28 cellular contexts compared by ENCODE assay signal in the genomic region with DNA sequence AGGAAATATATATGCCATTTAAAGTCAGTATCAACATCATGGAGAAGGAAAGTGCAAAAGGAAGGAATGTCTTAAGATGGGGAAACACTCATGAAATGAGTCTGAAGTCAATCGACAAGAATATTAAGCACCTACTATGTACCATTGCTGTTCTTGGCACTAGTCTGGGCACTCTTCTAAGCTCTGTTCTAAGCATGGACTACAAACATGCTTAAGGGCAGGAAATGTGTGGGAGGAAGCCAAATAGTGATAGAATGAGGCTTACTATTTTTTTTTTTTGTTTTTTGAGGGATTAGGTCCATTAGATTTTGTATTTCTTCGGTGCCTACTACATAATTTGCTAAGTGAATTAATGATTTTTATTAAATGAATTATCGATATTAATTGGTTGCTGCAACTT.
"Had no signal": no experiment of that assay in that cellular context is flagged by ENCODE, and none has a peak within 500 bp of the region (broad histone marks: within the 10 kb centered on the region; RNA-seq: fewer than 3 reads in every experiment).

No MANE protein-coding gene starts in this region.

- ATAC-seq: activated naive CD8-positive, alpha-beta T cell treated with anti-CD3 and anti-CD28 coated beads, Interleukin-2, amount 50 U/mL, for 24 hours; foreskin keratinocyte; left lung; lower lobe of right lung; natural killer cell; psoas muscle; stimulated activated naive B cell treated with anti-CD40 and anti-IgM and Interleukin-4, amounts not matched to agents 10 μg/mL and 1 μg/mL and 100 μg/mL, for 72 hours; upper lobe of right lung; WTC11 had no signal

- H3K4me3 ChIP-seq: cardiac muscle cell, colonic mucosa, left lung, lower lobe of right lung, neural progenitor cell, psoas muscle, sigmoid colon, suprapubic skin, tibial artery, upper lobe of right lung had no signal

- H3K4me3 Mint-ChIP-seq: activated naive CD4-positive, alpha-beta T cell treated with anti-CD3 and anti-CD28 coated beads, Interleukin-2, amount 50 U/mL, for 24 hours; activated naive CD8-positive, alpha-beta T cell treated with anti-CD3 and anti-CD28 coated beads, Interleukin-2, amount 50 U/mL, for 24 hours; activated T-cell treated with anti-CD3 and anti-CD28 coated beads, Interleukin-2, amount 50 U/mL, for 4 hours; natural killer cell; neural progenitor cell; stimulated activated naive B cell treated with anti-CD40 and anti-IgM and Interleukin-4, amounts not matched to agents 10 μg/mL and 1 μg/mL and 100 μg/mL, for 72 hours; WTC11 had no signal

- H3K27ac Mint-ChIP-seq: activated naive CD4-positive, alpha-beta T cell treated with anti-CD3 and anti-CD28 coated beads, Interleukin-2, amount 50 U/mL, for 24 hours; activated naive CD8-positive, alpha-beta T cell treated with anti-CD3 and anti-CD28 coated beads, Interleukin-2, amount 50 U/mL, for 24 hours; natural killer cell; neural progenitor cell; stimulated activated naive B cell treated with anti-CD40 and anti-IgM and Interleukin-4, amounts not matched to agents 10 μg/mL and 1 μg/mL and 100 μg/mL, for 72 hours; WTC11 had no signal

- DNase-seq: activated CD4-positive, alpha-beta T cell treated with anti-CD3 and anti-CD28 coated beads for 1 hour; activated CD8-positive, alpha-beta memory T cell treated with anti-CD3 and anti-CD28 coated beads, Interleukin-2, amount 50 U/mL, for 48 hours; activated naive CD8-positive, alpha-beta T cell treated with anti-CD3 and anti-CD28 coated beads, Interleukin-2, amount 50 U/mL, for 24 hours; activated T-cell treated with anti-CD3 and anti-CD28 coated beads, Interleukin-2, amount 50 U/mL, for 4 hours; amygdala; cerebellar nuclear complex; colonic mucosa; effector CD8-positive, alpha-beta T cell; foreskin keratinocyte; left lung; lower lobe of right lung; mesendoderm; natural killer cell; occipital lobe; psoas muscle; sigmoid colon; small intestine; stimulated activated CD4-positive, alpha-beta T cell treated with anti-CD3 and anti-CD28 coated beads, Interleukin-4, amount 100 ng/mL, for 24 hours; stimulated activated naive B cell treated with anti-CD40 and anti-IgM and Interleukin-4, amounts not matched to agents 10 μg/mL and 1 μg/mL and 100 μg/mL, for 72 hours; T-helper 2 cell; tibial artery; upper lobe of right lung had no signal

- H3K4me1 Mint-ChIP-seq: activated naive CD4-positive, alpha-beta T cell treated with anti-CD3 and anti-CD28 coated beads, Interleukin-2, amount 50 U/mL, for 24 hours; natural killer cell; stimulated activated naive B cell treated with anti-CD40 and anti-IgM and Interleukin-4, amounts not matched to agents 10 μg/mL and 1 μg/mL and 100 μg/mL, for 72 hours; WTC11 had no signal

- H3K36me3 Mint-ChIP-seq: activated naive CD4-positive, alpha-beta T cell treated with anti-CD3 and anti-CD28 coated beads, Interleukin-2, amount 50 U/mL, for 24 hours; natural killer cell; neural progenitor cell; stimulated activated naive B cell treated with anti-CD40 and anti-IgM and Interleukin-4, amounts not matched to agents 10 μg/mL and 1 μg/mL and 100 μg/mL, for 72 hours; WTC11 had no signal

- H3K9me3 Mint-ChIP-seq: activated naive CD4-positive, alpha-beta T cell treated with anti-CD3 and anti-CD28 coated beads, Interleukin-2, amount 50 U/mL, for 24 hours; activated naive CD8-positive, alpha-beta T cell treated with anti-CD3 and anti-CD28 coated beads, Interleukin-2, amount 50 U/mL, for 24 hours; activated T-cell treated with anti-CD3 and anti-CD28 coated beads, Interleukin-2, amount 50 U/mL, for 4 hours; activated T-helper 2 cell treated with anti-CD3 and anti-CD28 coated beads, Interferon-gamma antibody, Interleukin-2, Interleukin-4, amounts not matched to agents 10 μg/mL and 5 μg/mL and 100 μg/mL, durations not matched to agents 14 hours and 24 hours and 36 hours; natural killer cell; neural progenitor cell; stimulated activated naive B cell treated with anti-CD40 and anti-IgM and Interleukin-4, amounts not matched to agents 10 μg/mL and 1 μg/mL and 100 μg/mL, for 72 hours; WTC11 had no signal

- H3K27me3 Mint-ChIP-seq: activated naive CD4-positive, alpha-beta T cell treated with anti-CD3 and anti-CD28 coated beads, Interleukin-2, amount 50 U/mL, for 24 hours; activated naive CD8-positive, alpha-beta T cell treated with anti-CD3 and anti-CD28 coated beads, Interleukin-2, amount 50 U/mL, for 24 hours; stimulated activated naive B cell treated with anti-CD40 and anti-IgM and Interleukin-4, amounts not matched to agents 10 μg/mL and 1 μg/mL and 100 μg/mL, for 72 hours had no signal
